29 cellular contexts compared by ENCODE assay signal in the genomic region with DNA sequence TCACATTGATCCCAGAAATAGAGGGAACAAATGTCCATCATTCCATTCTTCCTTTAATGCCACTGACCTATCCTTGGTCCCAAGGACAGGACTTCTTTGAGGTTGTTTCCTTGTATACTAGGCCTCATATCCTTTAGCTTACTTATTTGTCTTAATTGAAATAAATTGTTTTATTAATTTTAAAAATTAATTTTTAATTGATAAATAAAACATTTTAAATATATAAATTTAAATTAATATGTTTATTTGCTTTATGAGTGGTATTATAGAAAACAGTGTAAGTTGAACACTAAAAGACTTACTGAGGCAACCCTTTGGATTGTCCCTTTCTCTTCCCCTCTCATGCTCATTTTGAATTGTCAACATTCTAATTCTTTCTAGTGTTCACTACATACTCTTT.
"Had no signal": no experiment of that assay in that cellular context is flagged by ENCODE, and none has a peak within 500 bp of the region (broad histone marks: within the 10 kb centered on the region; RNA-seq: fewer than 3 reads in every experiment).

No MANE protein-coding gene starts in this region.

- H3K9me3 ChIP-seq: colonic mucosa, esophagus muscularis mucosa, esophagus squamous epithelium, gastrocnemius medialis, gastroesophageal sphincter, heart left ventricle had no signal

- DNase-seq: colonic mucosa; cortex of kidney; dermis blood vessel endothelial cell; dorsolateral prefrontal cortex; effector CD4-positive, alpha-beta T cell; effector CD8-positive, alpha-beta T cell; effector memory CD4-positive, alpha-beta T cell; effector memory CD8-positive, alpha-beta T cell; endodermal cell; erythroblast; esophagus squamous epithelium; foreskin fibroblast; foreskin keratinocyte; foreskin melanocyte; gastrocnemius medialis; glutamatergic neuron; head of caudate nucleus; heart left ventricle; heart right ventricle had no signal

- H3K36me3 ChIP-seq: colonic mucosa, esophagus muscularis mucosa, esophagus squamous epithelium, gastrocnemius medialis, gastroesophageal sphincter, heart left ventricle, heart right ventricle had no signal

- H3K4me1 ChIP-seq: colonic mucosa, esophagus muscularis mucosa, esophagus squamous epithelium, foreskin keratinocyte, gastrocnemius medialis, gastroesophageal sphincter, heart left ventricle, heart right ventricle had no signal

- ATAC-seq: effector memory CD8-positive, alpha-beta T cell; esophagus mucosa; foreskin keratinocyte; gastrocnemius medialis; gastroesophageal sphincter; heart left ventricle; heart right ventricle had no signal

- H3K9me3 Mint-ChIP-seq: endodermal cell had no signal

- H3K27me3 Mint-ChIP-seq: dendritic cell treated with granulocyte-macrophage colony-stimulating factor and Interleukin-4, amounts not matched to agents 40 ng/mL and 50 ng/mL, for 4 days; effector memory CD8-positive, alpha-beta T cell had no signal

- H3K27me3 ChIP-seq: colonic mucosa, dorsolateral prefrontal cortex, esophagus muscularis mucosa, esophagus squamous epithelium, foreskin keratinocyte, gastrocnemius medialis, gastroesophageal sphincter, heart left ventricle, heart right ventricle had no signal

- H3K4me1 Mint-ChIP-seq: endodermal cell had no signal

- H3K27ac Mint-ChIP-seq: dendritic cell treated with granulocyte-macrophage colony-stimulating factor and Interleukin-4, amounts not matched to agents 40 ng/mL and 50 ng/mL, for 4 days; effector memory CD8-positive, alpha-beta T cell; endodermal cell had no signal

- H3K27ac ChIP-seq: colonic mucosa, coronary artery, dorsolateral prefrontal cortex, epithelial cell of prostate, esophagus muscularis mucosa, esophagus squamous epithelium, foreskin keratinocyte, gastrocnemius medialis, gastroesophageal sphincter, heart left ventricle, heart right ventricle had no signal

- H3K4me3 Mint-ChIP-seq: dendritic cell treated with granulocyte-macrophage colony-stimulating factor and Interleukin-4, amounts not matched to agents 40 ng/mL and 50 ng/mL, for 4 days; effector memory CD8-positive, alpha-beta T cell; endodermal cell had no signal

- FAIRE-seq: colon, endometrium, endothelial cell of umbilical vein, frontal cortex had no signal

- H3K4me3 ChIP-seq: colonic mucosa, coronary artery, dorsolateral prefrontal cortex, esophagus muscularis mucosa, esophagus squamous epithelium, gastrocnemius medialis, gastroesophageal sphincter, heart left ventricle, heart right ventricle had no signal
